Comparison of ENCODE assay signal across 18 cellular contexts in genomic region chr14:37585971-37586759, GRCh38. TPM values are rescaled to one million over a fixed set of nuclear protein-coding genes. Genes with fewer than 3 reads are reported as not detected.
DNase-seq lines count a peak whose midpoint lies in the region; ATAC-seq, FAIRE-seq and TF ChIP-seq lines count a peak whose summit lies in the region.
"Had no signal": no experiment of that assay in that cellular context is flagged by ENCODE, and none has a peak within 500 bp of the region (broad histone marks: within the 10 kb centered on the region; RNA-seq: fewer than 3 reads in every experiment).

No MANE protein-coding gene starts in this region.

- peak overlapping the region; percentile 99 for H3K9ac ChIP-seq in PC-3 (ENCODE audit: low read length)
- H3K9ac ChIP-seq in HepG2 (ENCODE audit: insufficient read depth, low read depth, low read length): peak overlapping the region; percentile 18; the same call in 1 of the 2 replicates

- peaks cover 64% of the 10 kb centered on the region for H3K4me1 ChIP-seq in PC-3 (ENCODE audit: insufficient read depth, low read length)
- H3K4me1 ChIP-seq in HepG2 (ENCODE audit: insufficient read depth, low read length): peaks cover 48% of the 10 kb centered on the region
- H3K4me1 ChIP-seq in transverse colon: peaks cover 4 to 37% (median 18%) of the 10 kb centered on the region in 4 donors

- TF ChIP-seq EP300 in HepG2 (IDR thresholded peaks at IDR 0.05; ENCODE audit: low read depth in 2 of 2, low read length in 2 of 2): 0 out of 4 replicates have a peak, but pooled peaks of 1 of the 2 experiments have one; percentile 16
- no peak for TF ChIP-seq EP300 in HepG2 (CRISPR knock-in tag; IDR thresholded peaks at IDR 0.05; ENCODE audit: borderline replicate concordance)
- TF ChIP-seq EP300 in transverse colon (IDR thresholded peaks at IDR 0.05; ENCODE audit: low read depth): no peak

- H3K79me2 ChIP-seq in PC-3 (ENCODE audit: low read length) (peaks cover 76% of the 10 kb centered on the region), HepG2 (ENCODE audit: insufficient read depth, low read length) (peaks cover 30% of the 10 kb centered on the region)

- POLR2A ChIA-PET in PC-3 (lab: Charles Lee; ENCODE audit: unreplicated experiment) (interaction anchor here (0.6 to 1.4 kb wide), 3 partner anchors 11 to 333 kb away, joined by 3 to 7 read pairs (median 4); no protein-coding TSS in a partner anchor), HepG2 (lab: Yijun Ruan, JAX) (interaction anchor here (1.1 to 4.2 kb wide), 7 partner anchors 10 to 349 kb away, joined by 3 to 35 read pairs (median 7); partner anchors contain the start of genes FOXA1 and TTC6)

- H3K4me3 ChIP-seq in PC-3 (ENCODE audit: low read length) (peak overlapping the region; percentile 96), HepG2 (replicated peaks in 1 of 3; ENCODE audit: insufficient read depth in 1 of 3, low read depth in 2 of 3, low read length in 3 of 3) (no peak overlapping the region), transverse colon (peak overlapping the region in 2 of 4 donors; percentile 66 to 68)
- H3K4me3 ChIP-seq: psoas muscle had no signal

- H3K36me3 ChIP-seq in PC-3 (ENCODE audit: low read depth, low read length) (peaks cover 26% of the 10 kb centered on the region), HepG2 (replicated peaks in 1 of 2; ENCODE audit: control insufficient read depth in 1 of 2, insufficient read depth in 2 of 2, low read length in 2 of 2) (peaks cover under 1 to 3% of the 10 kb centered on the region in 2 experiments), transverse colon (no peaks in the 10 kb centered on the region)

- CTCF ChIA-PET in PC-3 (lab: Charles Lee): no interaction called here
- CTCF ChIA-PET in HepG2 (lab: Yijun Ruan, JAX; ENCODE audit: low intra/inter-chr PET ratio, low total read pairs): no interaction called here

- H3K27ac ChIP-seq in PC-3 (ENCODE audit: low read length) (peak overlapping the region; percentile 99), HepG2 (ENCODE audit: extremely low read length, insufficient read depth, low read length) (peak overlapping the region; percentile 89), transverse colon (peak overlapping the region; percentile 87 to 94 (median 90))
- H3K27ac ChIP-seq: psoas muscle had no signal

- no peak for FAIRE-seq in HepG2 (lab: Jason Lieb, UNC)
- FAIRE-seq: astrocyte had no signal

- H3K9me2 ChIP-seq in PC-3 (replicated peaks; ENCODE audit: low read length): no peaks in the 10 kb centered on the region

- TF ChIP-seq CTCF in PC-3 (conservative IDR thresholded peaks at IDR 0.05; ENCODE audit: low read depth, low read length): no peak
- no peak for TF ChIP-seq CTCF in HepG2 (CRISPR knock-in tag; IDR thresholded peaks at IDR 0.05)
- no peak for TF ChIP-seq CTCF in transverse colon (IDR thresholded peaks at IDR 0.05)

- peaks cover 4% of the 10 kb centered on the region for H3F3A ChIP-seq in PC-3 (ENCODE audit: low read length, unreplicated experiment)

- H3K27me3 ChIP-seq in PC-3 (ENCODE audit: low read length) (no peaks in the 10 kb centered on the region), HepG2 (ENCODE audit: control insufficient read depth in 1 of 2, insufficient read depth in 2 of 2, low read length in 2 of 2) (no peaks in the 10 kb centered on the region; a peak in 1 of 5 replicates), transverse colon (peaks cover 87% of the 10 kb centered on the region)

- H3K4me2 ChIP-seq in PC-3 (ENCODE audit: low read length) (peak overlapping the region; percentile 89), HepG2 (ENCODE audit: low read depth, low read length) (peak overlapping the region; percentile 84)

- in situ Hi-C loops in HepG2 (cut with HindIII; ENCODE audit: extremely low pct_ligation_motif_present, low pct_unique_long_range_greater_than_20kb) (no loop called here), transverse colon (cut with MboI; ENCODE audit: low pct_ligation_motif_present in 1 of 4, low pct_unique_long_range_greater_than_20kb in 1 of 4, low sequenced_read_pairs in 3 of 4) (loop anchor here in 1 of 4 donors (10.0 kb wide), 1 partner anchor 341 kb away; no protein-coding TSS in a partner anchor)

- intact Hi-C loops in PC-3 (cut with micrococcal nuclease) (loop anchor here (1.0 to 10.0 kb wide), 6 partner anchors 19 to 925 kb away; partner anchors contain the start of genes PAX9 and SLC25A21), HepG2 (cut with micrococcal nuclease; ENCODE audit: unreplicated experiment) (loop anchor here (2.0 to 5.0 kb wide), 2 partner anchors 39 to 244 kb away; no protein-coding TSS in a partner anchor), transverse colon (cut with DNase I; ENCODE audit: low total_unique reads) (no loop called here)

- no peaks in the 10 kb centered on the region for H3K9me3 ChIP-seq in PC-3 (ENCODE audit: low read length)
- H3K9me3 ChIP-seq in HepG2 (ENCODE audit: low read length): no peaks in the 10 kb centered on the region
- no peaks in the 10 kb centered on the region for H3K9me3 ChIP-seq in transverse colon
- H3K9me3 ChIP-seq: psoas muscle had no signal

- WGBS in HepG2 (ENCODE audit: low lambda C conversion rate): 75% methylated on average over 9 of the region's 9 CpGs
- 0 to 9% methylated on average over 2 to 9 of the region's 9 CpGs for WGBS in transverse colon (ENCODE audit: low coverage in 1 of 2), 2 donors

- no peak for TF ChIP-seq RAD21 in HepG2 (CRISPR knock-in tag; IDR thresholded peaks at IDR 0.05)

- TF ChIP-seq POLR2A in HepG2 (IDR thresholded peaks at IDR 0.05; ENCODE audit: insufficient read depth in 1 of 2, low read depth in 2 of 2, low read length in 2 of 2): no peak
- TF ChIP-seq POLR2A in transverse colon (IDR thresholded peaks at IDR 0.05): no peak

- H2AFZ ChIP-seq in PC-3 (ENCODE audit: low read length) (peak overlapping the region; percentile 27), HepG2 (ENCODE audit: low read length) (peak overlapping the region; percentile 64)

- ATAC-seq in PC-3: no peak
- no peak for ATAC-seq in HepG2
- no peak for ATAC-seq in HG03520 (IDR thresholded peaks at IDR 0.05; ENCODE audit: unreplicated experiment)
- ATAC-seq: psoas muscle, T-cell had no signal

- BruUV-seq in PC-3 (replicated peaks; lab: Mats Ljungman, UMichigan) (no TSS peak), HepG2 (replicated peaks; lab: Mats Ljungman, UMichigan) (no TSS peak)

- DNase-seq in NCI-H146 (lab: John Stamatoyannopoulos, UW) (peak; percentile 7), NCI-H146 treated with DMSO at 0.1 percent for 48 hours (lab: John Stamatoyannopoulos, UW; ENCODE audit: unreplicated experiment) (no peak), PC-3 (peak; percentile 68), HepG2 (ENCODE audit: low spot score) (no peak), transverse colon (no peak), DMS 273 (lab: John Stamatoyannopoulos, UW; ENCODE audit: unreplicated experiment) (no peak)
- no peak for DNase-seq in stimulated activated CD4-positive, alpha-beta T cell treated with anti-CD3 and anti-CD28 coated beads, Interleukin-4, amount 100 ng/mL, for 4 hours
- DNase-seq: activated CD4-positive, CD25-positive, alpha-beta regulatory T cell; activated effector memory CD4-positive, alpha-beta T cell treated with anti-CD3 and anti-CD28 coated beads, Interleukin-2, amount 50 U/mL, for 16 hours; CD4-positive, alpha-beta memory T cell; NCI-H1048; NCI-H526; psoas muscle; RPMI8226; T-cell had no signal

- H4K20me1 ChIP-seq in PC-3 (ENCODE audit: low read length) (peaks cover 10% of the 10 kb centered on the region), HepG2 (ENCODE audit: insufficient read depth, low read length) (no peaks in the 10 kb centered on the region)

RNA-seq across cellular contexts. Expression of gene FOXA1, which starts 8.9 kb away (rescaled TPM):
- total RNA-seq in PC-3 (2014; rRNA removed) (212 and 249 TPM in 2 replicates), HepG2 (2016; rRNA removed; fragmentation: Illumina TruSeq; extraction: Trizol) (58.1 and 58.6 TPM in 2 replicates), transverse colon (100 to 1,000 TPM in 1 of 4 donors, 10 to 100 TPM in 3; 53.2 to 157 (median 71.4) TPM)
- 14.5 and 16.1 TPM in 2 replicates for total RNA-seq in HepG2 (2016; cell fraction: cytosol; rRNA removed; fragmentation: Illumina TruSeq; extraction: Trizol; ENCODE audit: low read depth)
- total RNA-seq in HepG2 (2016; cell fraction: insoluble cytoplasmic fraction; rRNA removed; fragmentation: Illumina TruSeq; extraction: Trizol): 51.7 and 53.7 TPM in 2 replicates
- total RNA-seq in HepG2 (2016; cell fraction: membrane; rRNA removed; fragmentation: Illumina TruSeq; extraction: Trizol): 58.2 and 61.8 TPM in 2 replicates
- total RNA-seq in HepG2 (2016; cell fraction: nucleus; rRNA removed; fragmentation: Illumina TruSeq; extraction: Trizol): 59.1 and 60.1 TPM in 2 replicates
- 43.4 and 47.6 TPM in 2 replicates for polyA plus RNA-seq in HepG2 (2011; rRNA removed)
- polyA plus RNA-seq in HepG2 (2011; cell fraction: cytosol; rRNA removed): 41.8 and 44.7 TPM in 2 replicates
- 54.5 and 66.1 TPM in 2 replicates for polyA plus RNA-seq in HepG2 (2011; cell fraction: nucleus; rRNA removed)
- 32.0 and 32.4 TPM in 2 replicates for polyA plus RNA-seq in HepG2 (2012)
- 9.3 and 9.9 TPM in 2 replicates for polyA plus RNA-seq in HepG2 (2016; cell fraction: cytosol; fragmentation: Illumina TruSeq; extraction: Trizol; ENCODE audit: low read depth)
- 93.1 and 102 TPM in 2 replicates for polyA plus RNA-seq in HepG2 (2016; cell fraction: insoluble cytoplasmic fraction; fragmentation: Illumina TruSeq; extraction: Trizol; ENCODE audit: low read depth)
- 37.3 and 39.0 TPM in 2 replicates for polyA plus RNA-seq in HepG2 (2016; cell fraction: membrane; fragmentation: Illumina TruSeq; extraction: Trizol; ENCODE audit: low read depth)
- polyA plus RNA-seq in HepG2 (2016; cell fraction: nucleus; fragmentation: Illumina TruSeq; extraction: Trizol; ENCODE audit: insufficient read depth, low read depth): 98.8 and 112 TPM in 2 replicates
- 4.0 and 60.9 TPM in 2 replicates for polyA minus RNA-seq in HepG2 (2011; rRNA and poly(A)+ RNA removed; ENCODE audit: low replicate concordance)
- 54.0 and 57.6 TPM in 2 replicates for polyA minus RNA-seq in HepG2 (2011; cell fraction: cytosol; rRNA and poly(A)+ RNA removed)
- polyA minus RNA-seq in HepG2 (2011; cell fraction: nucleus; rRNA and poly(A)+ RNA removed): 76.0 and 85.0 TPM in 2 replicates
- total RNA-seq: CD4-positive, alpha-beta memory T cell; psoas muscle had no signal
- polyA plus RNA-seq: CD4-positive, alpha-beta memory T cell had no signal

RNA-seq across cellular contexts. Expression of gene TTC6, which starts 9.3 kb away (rescaled TPM):
- total RNA-seq in PC-3 (2014; rRNA removed): 13.4 and 18.0 TPM in 2 replicates
- total RNA-seq in HepG2 (2016; rRNA removed; fragmentation: Illumina TruSeq; extraction: Trizol): 13.2 and 27.4 TPM in 2 replicates
- total RNA-seq in HepG2 (2016; cell fraction: cytosol; rRNA removed; fragmentation: Illumina TruSeq; extraction: Trizol; ENCODE audit: low read depth): 21.5 and 24.0 TPM in 2 replicates
- total RNA-seq in HepG2 (2016; cell fraction: insoluble cytoplasmic fraction; rRNA removed; fragmentation: Illumina TruSeq; extraction: Trizol): 11.2 and 26.5 TPM in 2 replicates
- 16.2 and 16.4 TPM in 2 replicates for total RNA-seq in HepG2 (2016; cell fraction: membrane; rRNA removed; fragmentation: Illumina TruSeq; extraction: Trizol)
- total RNA-seq in HepG2 (2016; cell fraction: nucleus; rRNA removed; fragmentation: Illumina TruSeq; extraction: Trizol): 87.8 and 88.1 TPM in 2 replicates
- 8.6 and 9.3 TPM in 2 replicates for polyA plus RNA-seq in HepG2 (2011; rRNA removed)
- polyA plus RNA-seq in HepG2 (2011; cell fraction: cytosol; rRNA removed): 2.6 and 3.9 TPM in 2 replicates
- 28.3 and 28.6 TPM in 2 replicates for polyA plus RNA-seq in HepG2 (2011; cell fraction: nucleus; rRNA removed)
- 7.9 and 8.5 TPM in 2 replicates for polyA plus RNA-seq in HepG2 (2012)
- 3.5 and 4.5 TPM in 2 replicates for polyA plus RNA-seq in HepG2 (2016; cell fraction: cytosol; fragmentation: Illumina TruSeq; extraction: Trizol; ENCODE audit: low read depth)
- polyA plus RNA-seq in HepG2 (2016; cell fraction: insoluble cytoplasmic fraction; fragmentation: Illumina TruSeq; extraction: Trizol; ENCODE audit: low read depth): 5.4 and 8.4 TPM in 2 replicates
- 4.9 and 5.2 TPM in 2 replicates for polyA plus RNA-seq in HepG2 (2016; cell fraction: membrane; fragmentation: Illumina TruSeq; extraction: Trizol; ENCODE audit: low read depth)
- polyA plus RNA-seq in HepG2 (2016; cell fraction: nucleus; fragmentation: Illumina TruSeq; extraction: Trizol; ENCODE audit: insufficient read depth, low read depth): 52.2 and 52.8 TPM in 2 replicates
- polyA minus RNA-seq in HepG2 (2011; rRNA and poly(A)+ RNA removed; ENCODE audit: low replicate concordance): 0.61 and 8.5 TPM in 2 replicates
- polyA minus RNA-seq in HepG2 (2011; cell fraction: cytosol; rRNA and poly(A)+ RNA removed): 4.9 and 5.1 TPM in 2 replicates
- 136 TPM in 2 replicates for polyA minus RNA-seq in HepG2 (2011; cell fraction: nucleus; rRNA and poly(A)+ RNA removed)
- total RNA-seq in transverse colon: 10 to 100 TPM in 1 of 4 donors, 1 to 10 TPM in 3; 1.5 to 12.5 (median 4.9) TPM
- total RNA-seq: activated CD8-positive, alpha-beta memory T cell treated with anti-CD3 and anti-CD28 coated beads for 36 hours; astrocyte; CD4-positive, alpha-beta memory T cell; psoas muscle; T-cell had no signal
- polyA plus RNA-seq: CD4-positive, alpha-beta memory T cell; psoas muscle had no signal

Comparison
In these comparisons a context has a peak if more than half of its experiments do, and no peak if none do; other contexts are left out.
1. DNase-seq: peak in NCI-H146 (single experiment) and PC-3 (single experiment); none in NCI-H146 treated with DMSO at 0.1 percent for 48 hours (single experiment), HepG2 (single experiment), transverse colon (single experiment), stimulated activated CD4-positive, alpha-beta T cell treated with anti-CD3 and anti-CD28 coated beads, Interleukin-4, amount 100 ng/mL, for 4 hours (0 of 2) and DMS 273 (single experiment).
2. Peak in every context shown above with its lines, with median percentiles within 50 percentile points of each other: H3K27ac ChIP-seq.